8 cellular contexts compared by ENCODE assay signal in the genomic region with DNA sequence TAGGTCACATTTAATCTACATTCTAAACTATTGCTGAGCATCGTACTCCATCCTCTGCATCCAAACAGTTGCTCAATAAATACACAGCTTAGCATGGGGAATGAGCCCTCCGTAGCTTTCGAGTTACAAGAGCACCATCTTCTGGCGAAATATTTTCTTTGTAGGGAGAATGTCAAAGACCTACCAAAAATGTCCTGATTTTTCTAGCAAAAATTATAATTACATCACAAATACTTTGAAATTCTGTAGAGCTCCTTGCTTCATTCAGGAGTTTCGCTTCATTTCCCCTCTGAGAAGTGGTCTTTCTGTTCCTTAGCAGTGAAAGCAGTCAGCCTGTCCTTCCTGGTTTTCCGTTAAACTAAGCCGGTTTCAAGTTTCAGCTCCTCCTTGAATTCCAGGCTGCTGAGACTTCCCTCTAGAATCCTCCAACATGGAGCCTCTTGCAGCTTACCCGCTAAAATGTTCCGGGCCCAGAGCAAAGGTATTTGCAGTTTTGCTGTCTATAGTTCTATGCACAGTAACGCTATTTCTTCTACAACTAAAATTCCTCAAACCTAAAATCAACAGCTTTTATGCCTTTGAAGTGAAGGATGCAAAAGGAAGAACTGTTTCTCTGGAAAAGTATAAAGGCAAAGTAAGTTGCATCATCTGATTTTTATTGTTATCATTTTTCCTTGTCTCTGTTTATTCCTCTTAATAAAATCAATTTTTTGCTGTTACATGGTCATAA. TPM values are rescaled to one million over a fixed set of nuclear protein-coding genes. Genes with fewer than 3 reads are reported as not detected.
A peak's percentile ranks its signal among the peaks of the same experiment; 100 is the strongest.
DNase-seq lines count a peak whose midpoint lies in the region; ATAC-seq and TF ChIP-seq lines count a peak whose summit lies in the region.

A gene with protein sequence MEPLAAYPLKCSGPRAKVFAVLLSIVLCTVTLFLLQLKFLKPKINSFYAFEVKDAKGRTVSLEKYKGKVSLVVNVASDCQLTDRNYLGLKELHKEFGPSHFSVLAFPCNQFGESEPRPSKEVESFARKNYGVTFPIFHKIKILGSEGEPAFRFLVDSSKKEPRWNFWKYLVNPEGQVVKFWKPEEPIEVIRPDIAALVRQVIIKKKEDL (plus strand): TSS at position 409 of the 730 bp plus-strand sequence. CDS start 22 bp downstream, at position 431.

- H3K9me3 ChIP-seq in SK-N-MC (ENCODE audit: low read depth, low read length) (no peaks in the 10 kb centered on the region), esophagus muscularis mucosa (no peaks in the 10 kb centered on the region), muscle layer of duodenum (ENCODE audit: control insufficient read depth in 1 of 2, low read length in 2 of 2) (no peaks in the 10 kb centered on the region)

- H3K4me3 ChIP-seq in SK-N-MC (peak within 1 kb of the TSS; percentile 77), esophagus muscularis mucosa (peak within 1 kb of the TSS; percentile 41 to 62 (median 50)), muscle layer of duodenum (ENCODE audit: low read depth in 1 of 2, low read length in 2 of 2) (peak within 1 kb of the TSS; percentile 58 to 68)

- WGBS in esophagus muscularis mucosa = 4% methylated on average over 10 of the region's 10 CpGs

- DNase-seq in DMS 273 treated with DMSO at 0.1 percent for 48 hours (lab: John Stamatoyannopoulos, UW) (peak; percentile 76), HuH-7 (ENCODE audit: low spot score) (peak; percentile 17), SK-N-MC (ENCODE audit: low read depth, low spot score) (peak; percentile 81), esophagus muscularis mucosa (ENCODE audit: extremely low spot score) (peak; percentile 45), NCI-H1436 treated with DMSO at 0.1 percent for 48 hours (lab: John Stamatoyannopoulos, UW) (no peak)

- H3K36me3 ChIP-seq in SK-N-MC (ENCODE audit: insufficient read depth, low read length) (peaks cover 35% of the 10 kb centered on the region), esophagus muscularis mucosa (peaks cover 0 to 8% (median 0%) of the 10 kb centered on the region in 4 donors), muscle layer of duodenum (ENCODE audit: control insufficient read depth in 1 of 2, insufficient read depth in 2 of 2, low read length in 2 of 2) (peaks cover 0 to 2% of the 10 kb centered on the region in 2 donors)

- ATAC-seq in GM21619 (IDR thresholded peaks at IDR 0.05; ENCODE audit: unreplicated experiment) = no peak
- no peak for ATAC-seq in HG02678 (IDR thresholded peaks at IDR 0.05; ENCODE audit: unreplicated experiment)

- H3K9ac ChIP-seq in SK-N-MC (ENCODE audit: insufficient read length) = peak within 1 kb of the TSS; percentile 94

- TF ChIP-seq CTCF in esophagus muscularis mucosa (IDR thresholded peaks at IDR 0.05) = peak; percentile 61 to 63 (median 63)

- intact Hi-C loops in esophagus muscularis mucosa (cut with DNase I) = loop anchor here (5.0 to 10.0 kb wide), 3 partner anchors 213 to 645 kb away; a partner anchor contains a TSS

- no peak for TF ChIP-seq POLR2A in esophagus muscularis mucosa (IDR thresholded peaks at IDR 0.05; ENCODE audit: low read depth)

- H3K27me3 ChIP-seq in esophagus muscularis mucosa (peaks cover 0 to 8% (median 0%) of the 10 kb centered on the region in 4 donors), muscle layer of duodenum (ENCODE audit: low read depth, low read length) (no peaks in the 10 kb centered on the region)

- H3K27ac ChIP-seq in SK-N-MC = peak within 1 kb of the TSS; percentile 93
- H3K27ac ChIP-seq in esophagus muscularis mucosa (replicated peaks in 1 of 4) = peak within 1 kb of the TSS; percentile 56 to 68 (median 65)
- H3K27ac ChIP-seq in muscle layer of duodenum (ENCODE audit: low read length) = peak within 1 kb of the TSS; percentile 74

- H3K4me1 ChIP-seq in esophagus muscularis mucosa (peaks cover 4 to 13% (median 7%) of the 10 kb centered on the region in 4 donors), muscle layer of duodenum (ENCODE audit: control insufficient read depth in 1 of 2, insufficient read depth in 2 of 2, low read length in 2 of 2) (peaks cover 0 to 5% of the 10 kb centered on the region in 2 donors)

- TF ChIP-seq EP300 in esophagus muscularis mucosa (IDR thresholded peaks at IDR 0.05) = no peak

RNA-seq across cellular contexts. Expression of the gene that starts here (rescaled TPM):
- total RNA-seq in esophagus muscularis mucosa = 10 to 100 TPM in 1 of 4 donors, 1 to 10 TPM in 3; 8.4 to 12.5 (median 9.3) TPM
